ENCODE assay signal across 6 cellular contexts in genomic region chr7:100217934-100218333, GRCh38. TPM values are rescaled to one million over a fixed set of nuclear protein-coding genes. Genes with fewer than 3 reads are reported as not detected.
DNase-seq lines count a peak whose midpoint lies in the region; ATAC-seq and TF ChIP-seq lines count a peak whose summit lies in the region.
"Not testable (repeated sequence)": the region's sequence is repeated elsewhere in the genome, so short reads cannot be mapped to it uniquely, and the experiment has no call there.

No MANE protein-coding gene starts in this region.

- 0% methylated on average over 1 of the region's 5 CpGs for WGBS in tibial nerve, 2 donors

- DNase-seq in NCI-H1105 (lab: John Stamatoyannopoulos, UW): peak; percentile 52
- DNase-seq in central memory CD4-positive, alpha-beta T cell: peak; percentile 47
- peak; percentile 87 for DNase-seq in natural killer cell
- peak; percentile 85 to 98 for DNase-seq in tibial nerve (ENCODE audit: low spot score in 2 of 2)

- H3K36me3 ChIP-seq in tibial nerve: peaks cover 0 to 39% (median 0%) of the 10 kb centered on the region in 3 donors

- H3K9me3 Mint-ChIP-seq in natural killer cell: not testable (repeated sequence)

- H3K9me3 ChIP-seq in tibial nerve: not testable (repeated sequence)

- intact Hi-C loops in natural killer cell (cut with micrococcal nuclease): loop anchor here (2.0 to 5.0 kb wide), 3 partner anchors 27 to 129 kb away; no protein-coding TSS in a partner anchor

- TF ChIP-seq CTCF in VCaP (conservative IDR thresholded peaks at IDR 0.05) (peak; percentile 16; the same call in 1 of the 2 replicates), natural killer cell (IDR thresholded peaks at IDR 0.05) (peak; percentile 63), tibial nerve (IDR thresholded peaks at IDR 0.05) (peak in 4 of 5 experiments; percentile 27 to 56 (median 44))

- H3K27ac ChIP-seq in VCaP, tibial nerve: not testable (repeated sequence)

- not testable (repeated sequence) for H3K27me3 Mint-ChIP-seq in natural killer cell (ENCODE audit: low read depth in 2 of 2)

- peaks cover 49 to 52% of the 10 kb centered on the region in 2 donors for H3K4me1 Mint-ChIP-seq in natural killer cell

- not testable (repeated sequence) for H3K27me3 ChIP-seq in tibial nerve

- not testable (repeated sequence) for TF ChIP-seq POLR2A in tibial nerve (IDR thresholded peaks at IDR 0.05)

- TF ChIP-seq EP300 in tibial nerve (IDR thresholded peaks at IDR 0.05): not testable (repeated sequence)

- not testable (repeated sequence) for H3K4me3 ChIP-seq in tibial nerve

- H3K27ac Mint-ChIP-seq in natural killer cell: peak overlapping the region; percentile 98 to 99

- ATAC-seq in GM19035 (IDR thresholded peaks at IDR 0.05; ENCODE audit: unreplicated experiment) (peak; percentile 10), natural killer cell (peak; percentile 12 to 24 (median 15))

- H3K36me3 Mint-ChIP-seq in natural killer cell: not testable (repeated sequence)

- peaks cover 0 to 18% (median 0%) of the 10 kb centered on the region in 4 donors for H3K4me1 ChIP-seq in tibial nerve

- peak overlapping the region; percentile 89 for H3K4me3 Mint-ChIP-seq in natural killer cell

RNA-seq across cellular contexts. Expression of gene PVRIG, which starts 1.8 kb away (rescaled TPM):
- total RNA-seq in natural killer cell (10 to 100 TPM; 45.6 to 84.1 (median 52.9) TPM), tibial nerve (under 1 TPM in 1 of 4 donors, not detected in 3; 0.78 TPM)

RNA-seq across cellular contexts. Expression of gene STAG3, which starts 40.2 kb away (rescaled TPM):
- total RNA-seq in natural killer cell (1 to 10 TPM; 5.0 to 5.6 (median 5.5) TPM), tibial nerve (1 to 10 TPM; 4.2 to 8.2 (median 6.5) TPM)

RNA-seq across cellular contexts. Expression of gene GPC2, which starts 40.8 kb away (rescaled TPM):
- 1 to 10 TPM; 1.9 to 2.4 (median 2.3) TPM for total RNA-seq in natural killer cell
- 1 to 10 TPM; 1.1 to 3.1 (median 1.7) TPM for total RNA-seq in tibial nerve

RNA-seq across cellular contexts. Expression of gene GAL3ST4, which starts 49.5 kb away (rescaled TPM):
- under 1 TPM; 0.78 to 0.95 (median 0.78) TPM for total RNA-seq in natural killer cell
- total RNA-seq in tibial nerve: 1 to 10 TPM; 2.7 to 8.3 (median 3.8) TPM

RNA-seq across cellular contexts. Expression of gene TRAPPC14, which starts 59.4 kb away (rescaled TPM):
- total RNA-seq in natural killer cell (10 to 100 TPM; 55.1 to 59.2 (median 56.5) TPM), tibial nerve (10 to 100 TPM in 3 of 4 donors, 1 to 10 TPM in 1; 6.9 to 36.9 (median 12.7) TPM)

Comparison
In these comparisons a context has a peak if more than half of its experiments do, and no peak if none do; other contexts are left out.
1. RNA of gene PVRIG, which starts 1.8 kb away (total RNA-seq): 45.6 to 84.1 TPM in natural killer cell; 0.78 TPM in tibial nerve; every median in the first group is over 10 times any median in the second.
2. Peak in every context shown above with its lines, with median percentiles within 50 percentile points of each other: DNase-seq and CTCF ChIP-seq.